18 cellular contexts compared by ENCODE assay signal in genomic region chr2:237200462-237200861, GRCh38.
DNase-seq lines count a peak whose midpoint lies in the region; ATAC-seq and TF ChIP-seq lines count a peak whose summit lies in the region.
"Had no signal": no experiment of that assay in that cellular context is flagged by ENCODE, and none has a peak within 500 bp of the region (broad histone marks: within the 10 kb centered on the region; RNA-seq: fewer than 3 reads in every experiment).

No MANE protein-coding gene starts in this region.

- CTCF ChIA-PET in WTC11 (lab: Charles Lee): no interaction called here

- ATAC-seq in WTC11 (no peak), lung (ENCODE audit: insufficient read depth, low FRiP score) (no peak)
- ATAC-seq: CD8-positive, alpha-beta T cell had no signal

- POLR2A ChIA-PET in WTC11 (lab: Charles Lee): no interaction called here

- no peaks in the 10 kb centered on the region for H3K27me3 ChIP-seq in lung (ENCODE audit: control insufficient read depth, insufficient read depth)
- no peaks in the 10 kb centered on the region for H3K27me3 ChIP-seq in smooth muscle cell (ENCODE audit: low read depth)
- H3K27me3 ChIP-seq in endodermal cell (ENCODE audit: control insufficient read depth, insufficient read depth, low read length, poor library complexity, severe bottlenecking): no peaks in the 10 kb centered on the region
- H3K27me3 ChIP-seq: BLaER1 had no signal

- H3K9me3 ChIP-seq in lung (ENCODE audit: control insufficient read depth in 2 of 2, insufficient read depth in 1 of 2, low read length in 1 of 2) (peaks cover 0 to 7% of the 10 kb centered on the region in 2 donors), smooth muscle cell (replicated peaks; ENCODE audit: low read depth) (no peaks in the 10 kb centered on the region), endodermal cell (ENCODE audit: control insufficient read depth, low read length) (no peaks in the 10 kb centered on the region)

- H3K4me1 Mint-ChIP-seq in WTC11: peaks cover 78% of the 10 kb centered on the region
- peaks cover 24% of the 10 kb centered on the region for H3K4me1 Mint-ChIP-seq in endodermal cell

- no peak overlapping the region for H3K4me3 ChIP-seq in lung
- H3K4me3 ChIP-seq in smooth muscle cell: no peak overlapping the region
- H3K4me3 ChIP-seq in endodermal cell (ENCODE audit: low read length): no peak overlapping the region
- H3K4me3 ChIP-seq: BLaER1 had no signal

- H3K27ac Mint-ChIP-seq in WTC11: 0 out of 2 replicates have a peak overlapping the region, but pooled peaks have one; percentile 26
- H3K27ac Mint-ChIP-seq in endodermal cell: no peak overlapping the region
- H3K27ac Mint-ChIP-seq: CD8-positive, alpha-beta T cell had no signal

- H3K36me3 ChIP-seq in lung (ENCODE audit: control insufficient read depth in 2 of 2, insufficient read depth in 2 of 2, low read length in 2 of 2): no peaks in the 10 kb centered on the region
- H3K36me3 ChIP-seq in smooth muscle cell (ENCODE audit: low read depth): no peaks in the 10 kb centered on the region
- no peaks in the 10 kb centered on the region for H3K36me3 ChIP-seq in endodermal cell (ENCODE audit: control insufficient read depth, insufficient read depth, low read length)
- H3K36me3 ChIP-seq: BLaER1 had no signal

- H3F3A ChIP-seq in smooth muscle cell (ENCODE audit: low read depth): peaks cover 49% of the 10 kb centered on the region

- H4K20me1 ChIP-seq in smooth muscle cell (ENCODE audit: low read depth): no peaks in the 10 kb centered on the region
- H4K20me1 ChIP-seq: BLaER1 had no signal

- 93 to 97% methylated on average over 7 of the region's 7 CpGs for WGBS in lung, 2 donors
- 97% methylated on average over 7 of the region's 7 CpGs for WGBS in smooth muscle cell (ENCODE audit: low lambda C conversion rate)
- WGBS in endodermal cell (ENCODE audit: insufficient coverage in 1 of 2, insufficient read length in 1 of 2), 2 experiments: 92 to 93% methylated on average over 5 to 7 of the region's 7 CpGs

- H3K27ac ChIP-seq in lung (ENCODE audit: low read depth in 1 of 2, low read length in 1 of 2): no peak overlapping the region
- H3K27ac ChIP-seq in smooth muscle cell (ENCODE audit: low read depth): peak overlapping the region; percentile 90
- H3K27ac ChIP-seq in endodermal cell (ENCODE audit: low read depth, low read length): no peak overlapping the region
- H3K27ac ChIP-seq: BLaER1 had no signal

- H3K4me3 Mint-ChIP-seq in WTC11: no peak overlapping the region
- H3K4me3 Mint-ChIP-seq in endodermal cell: no peak overlapping the region
- H3K4me3 Mint-ChIP-seq: CD8-positive, alpha-beta T cell had no signal

- H2AFZ ChIP-seq in smooth muscle cell (ENCODE audit: low read depth): no peak overlapping the region

- H3K79me2 ChIP-seq in smooth muscle cell (ENCODE audit: low read depth): no peaks in the 10 kb centered on the region

- no peaks in the 10 kb centered on the region for H3K4me1 ChIP-seq in lung (ENCODE audit: control insufficient read depth in 2 of 2, insufficient read depth in 2 of 2, low read length in 2 of 2)
- H3K4me1 ChIP-seq in smooth muscle cell (ENCODE audit: low read depth): peaks cover 40% of the 10 kb centered on the region
- no peaks in the 10 kb centered on the region for H3K4me1 ChIP-seq in endodermal cell (ENCODE audit: control insufficient read depth, insufficient read depth, low read length)
- H3K4me1 ChIP-seq: BLaER1 had no signal

- no peak overlapping the region for H3K4me2 ChIP-seq in smooth muscle cell
- H3K4me2 ChIP-seq: BLaER1 had no signal

- H3K27me3 Mint-ChIP-seq in WTC11 (ENCODE audit: low read depth) (peaks cover 28% of the 10 kb centered on the region), endodermal cell (ENCODE audit: insufficient read depth) (peaks cover 2% of the 10 kb centered on the region)

- peaks cover 20% of the 10 kb centered on the region for H3K36me3 Mint-ChIP-seq in WTC11
- no peaks in the 10 kb centered on the region for H3K36me3 Mint-ChIP-seq in endodermal cell (ENCODE audit: low read depth)
- H3K36me3 Mint-ChIP-seq: CD8-positive, alpha-beta T cell had no signal

- TF ChIP-seq CTCF in WTC11 (IDR thresholded peaks at IDR 0.05) (no peak), lung (IDR thresholded peaks at IDR 0.05; ENCODE audit: control extremely low read depth, extremely low read depth) (no peak), smooth muscle cell (IDR thresholded peaks at IDR 0.05; ENCODE audit: borderline replicate concordance, insufficient read depth, poor library complexity, severe bottlenecking) (no peak), endodermal cell (conservative IDR thresholded peaks at IDR 0.05) (no peak)

- H3K9me3 Mint-ChIP-seq in WTC11 (peaks cover 20% of the 10 kb centered on the region), endodermal cell (peaks cover 16% of the 10 kb centered on the region)
- H3K9me3 Mint-ChIP-seq: CD8-positive, alpha-beta T cell had no signal

- peak; percentile 40 for DNase-seq in activated CD8-positive, alpha-beta memory T cell treated with anti-CD3 and anti-CD28 coated beads, Interleukin-2, amount 50 U/mL, for 48 hours
- no peak for DNase-seq in activated CD8-positive, alpha-beta memory T cell treated with anti-CD3 and anti-CD28 coated beads, Interleukin-2, amount 50 U/mL, for 4 hours
- DNase-seq in WTC11 (ENCODE audit: low spot score) (no peak), lung (ENCODE audit: low spot score) (peak; percentile 25), smooth muscle cell (lab: John Stamatoyannopoulos, UW; ENCODE audit: unreplicated experiment) (no peak), endodermal cell (no peak), AG20443 (ENCODE audit: low spot score) (no peak), NCI-H2227 treated with DMSO at 0.1 percent for 48 hours (lab: John Stamatoyannopoulos, UW) (no peak)
- DNase-seq: Calu3; CD8-positive, alpha-beta T cell; EL; KBM-7; NCI-H1105; NCI-H2081 treated with DMSO at 0.1 percent for 48 hours; NCI-H510A; NCI-H774; Right ventricle myocardium superior had no signal

- H3K9ac ChIP-seq in smooth muscle cell (ENCODE audit: low read depth) (no peak overlapping the region), endodermal cell (ENCODE audit: extremely low read depth, low read length, poor library complexity, severe bottlenecking) (no peak overlapping the region)
- H3K9ac ChIP-seq: BLaER1 had no signal

TF ChIP-seq in WTC11, 78 proteins besides CTCF, POLR2A, EP300 and RAD21:
- no peak for TF ChIP-seq ZSCAN18 (CRISPR knock-in tag; IDR thresholded peaks at IDR 0.05)
- TF ChIP-seq ELF4 (CRISPR knock-in tag; IDR thresholded peaks at IDR 0.05; ENCODE audit: low read depth): no peak
- no peak for TF ChIP-seq E2F5 (CRISPR knock-in tag; IDR thresholded peaks at IDR 0.05)
- no peak for TF ChIP-seq OVOL2 (CRISPR knock-in tag; IDR thresholded peaks at IDR 0.05; ENCODE audit: borderline replicate concordance)
- TF ChIP-seq SMAD3 (CRISPR knock-in tag; IDR thresholded peaks at IDR 0.05; ENCODE audit: borderline replicate concordance): no peak
- TF ChIP-seq IRF1 (CRISPR knock-in tag; IDR thresholded peaks at IDR 0.05): no peak
- TF ChIP-seq SP1 (CRISPR knock-in tag; conservative IDR thresholded peaks at IDR 0.05): no peak
- TF ChIP-seq TEAD1 (CRISPR knock-in tag; IDR thresholded peaks at IDR 0.05): no peak
- TF ChIP-seq JAZF1 (CRISPR knock-in tag; IDR thresholded peaks at IDR 0.05): no peak
- no peak for TF ChIP-seq JUN (CRISPR knock-in tag; IDR thresholded peaks at IDR 0.05)
- no peak for TF ChIP-seq ZNF138 (CRISPR knock-in tag; conservative IDR thresholded peaks at IDR 0.05)
- TF ChIP-seq ZNF219 (CRISPR knock-in tag; IDR thresholded peaks at IDR 0.05; ENCODE audit: borderline replicate concordance): no peak
- TF ChIP-seq FOXJ3 (CRISPR knock-in tag; IDR thresholded peaks at IDR 0.05; ENCODE audit: borderline replicate concordance): no peak
- TF ChIP-seq MYBL2 (CRISPR knock-in tag; IDR thresholded peaks at IDR 0.05): no peak
- no peak for TF ChIP-seq TEAD4 (CRISPR knock-in tag; IDR thresholded peaks at IDR 0.05)

Comparison
In these comparisons a context has a peak if more than half of its experiments do, and no peak if none do; other contexts are left out.
1. DNase-seq: peak in activated CD8-positive, alpha-beta memory T cell treated with anti-CD3 and anti-CD28 coated beads, Interleukin-2, amount 50 U/mL, for 48 hours (single experiment) and lung (single experiment); none in activated CD8-positive, alpha-beta memory T cell treated with anti-CD3 and anti-CD28 coated beads, Interleukin-2, amount 50 U/mL, for 4 hours (single experiment), WTC11 (single experiment), smooth muscle cell (single experiment), endodermal cell (single experiment), AG20443 (single experiment) and NCI-H2227 treated with DMSO at 0.1 percent for 48 hours (single experiment).